In the genomic region with DNA sequence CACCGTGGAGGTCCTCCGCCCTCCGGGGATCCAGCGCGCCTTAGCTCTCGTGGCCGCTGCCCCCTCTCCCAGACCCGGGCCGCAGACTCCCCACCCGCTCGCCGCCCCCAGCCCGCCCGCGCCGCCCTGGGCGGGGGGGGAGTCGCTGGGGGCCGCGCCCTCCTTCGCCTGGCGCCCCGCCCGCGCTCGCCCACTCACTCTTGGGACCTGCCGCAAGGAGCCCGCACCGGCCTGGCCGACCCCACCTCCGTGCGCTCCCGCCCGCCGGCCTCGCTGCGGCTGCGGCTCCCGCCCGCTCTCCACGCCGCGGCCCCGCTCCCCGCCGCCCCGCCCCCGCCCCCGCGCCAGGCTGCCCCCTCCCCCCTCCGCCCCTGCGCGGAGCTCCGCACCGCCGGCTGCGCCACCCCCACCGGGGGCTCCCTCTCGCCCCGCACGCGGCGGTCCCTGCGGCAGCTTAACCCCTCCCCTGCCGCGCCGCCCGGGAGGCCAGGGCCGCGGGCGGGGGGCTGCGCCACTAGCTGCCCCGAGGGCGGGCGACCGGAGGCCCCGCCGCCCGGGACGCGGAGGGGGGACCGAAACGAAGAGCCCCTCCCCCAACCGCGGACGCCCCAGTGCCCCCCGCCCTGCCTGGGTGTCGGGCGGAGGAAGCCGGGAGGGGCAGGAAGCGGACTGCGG, we compare ENCODE assay signal across 8 cellular contexts. TPM values are rescaled to one million over a fixed set of nuclear protein-coding genes. Genes with fewer than 3 reads are reported as not detected.
DNase-seq lines count a peak whose midpoint lies in the region; TF ChIP-seq lines count a peak whose summit lies in the region.

No MANE protein-coding gene starts in this region.

- TF ChIP-seq CTCF in stomach (IDR thresholded peaks at IDR 0.05), result no peak

- WGBS in stomach, 5 donors, result 0 to 1% (median 0%) methylated on average over 16 to 88 of the region's 92 CpGs; no CpG with 5 or more reads in 1 of the 5 donors

- peaks cover 0 to 58% (median 50%) of the 10 kb centered on the region in 3 donors for H3K27me3 ChIP-seq in stomach

- peak overlapping the region; percentile 81 to 93 (median 91) for H3K27ac ChIP-seq in stomach

- peaks cover 43 to 57% (median 51%) of the 10 kb centered on the region in 4 donors for H3K4me1 ChIP-seq in stomach

- peak overlapping the region; percentile 65 for H3K4me3 ChIP-seq in iPS-18c (ENCODE audit: insufficient read depth, low read depth, low read length)
- peak overlapping the region; percentile 56 to 66 (median 59) for H3K4me3 ChIP-seq in stomach

- intact Hi-C loops in stomach (cut with DNase I; ENCODE audit: low total_unique reads), result no loop called here

- peaks cover 0 to 7% (median 2%) of the 10 kb centered on the region in 4 donors for H3K36me3 ChIP-seq in stomach

- no peak for TF ChIP-seq POLR2A in stomach (IDR thresholded peaks at IDR 0.05)

- H3K9me3 ChIP-seq in iPS-18c (ENCODE audit: control insufficient read depth, insufficient read depth, low read length), result no peaks in the 10 kb centered on the region
- no peaks in the 10 kb centered on the region for H3K9me3 ChIP-seq in stomach

- DNase-seq in NCI-H2227 (lab: John Stamatoyannopoulos, UW; ENCODE audit: unreplicated experiment), result peak; percentile 55
- DNase-seq in NCI-H2227 treated with DMSO at 0.1 percent for 48 hours (lab: John Stamatoyannopoulos, UW), result no peak
- DNase-seq in activated gamma-delta T cell treated with Interleukin-2 at 50 U/mL for 16 hours, result peak; percentile 50
- no peak for DNase-seq in stomach
- no peak for DNase-seq in NCI-H524 (lab: John Stamatoyannopoulos, UW)
- DNase-seq in hippocampal formation (lab: John Stamatoyannopoulos, UW), result no peak
- DNase-seq in middle frontal gyrus (ENCODE audit: extremely low spot score, low spot score), result no peak

- no peak for TF ChIP-seq EP300 in stomach (IDR thresholded peaks at IDR 0.05)

RNA-seq across cellular contexts. Expression of a gene that starts 0.7 kb away (rescaled TPM):
- 10 to 100 TPM in 3 of 5 donors, 1 to 10 TPM in 2; 5.3 to 60.8 (median 13.4) TPM for total RNA-seq in stomach
- 10 to 100 TPM in 1 of 3 donors, 1 to 10 TPM in 2; 7.2 to 20.6 (median 8.2) TPM for polyA plus RNA-seq in stomach

RNA-seq across cellular contexts. Expression of a gene that starts 15.1 kb away (rescaled TPM):
- 1 to 10 TPM in 2 of 5 donors, under 1 TPM in 2, not detected in 1; 0.58 to 2.0 (median 1.4) TPM for total RNA-seq in stomach
- 1 to 10 TPM in 2 of 3 donors, under 1 TPM in 1; 0.37 to 3.5 (median 3.1) TPM for polyA plus RNA-seq in stomach

RNA-seq across cellular contexts. Expression of a gene that starts 21.7 kb away (rescaled TPM):
- total RNA-seq in stomach, result 10 to 100 TPM in 1 of 5 donors, under 1 TPM in 1, not detected in 3; 0.14 to 16.9 TPM
- 1 to 10 TPM in 1 of 3 donors, under 1 TPM in 1, not detected in 1; 0.93 to 1.4 TPM for polyA plus RNA-seq in stomach

RNA-seq across cellular contexts. Expression of a gene that starts 33.7 kb away (rescaled TPM):
- total RNA-seq in stomach, result 100 to 1,000 TPM; 235 to 341 (median 279) TPM
- 10 to 100 TPM; 57.5 to 72.1 (median 63.4) TPM for polyA plus RNA-seq in stomach

RNA-seq across cellular contexts. Expression of a gene that starts 58.3 kb away (rescaled TPM):
- 10 to 100 TPM in 2 of 5 donors, 1 to 10 TPM in 3; 2.3 to 66.9 (median 9.0) TPM for total RNA-seq in stomach
- polyA plus RNA-seq in stomach, result 10 to 100 TPM; 13.0 to 20.9 (median 13.8) TPM

Comparison
In these comparisons a context has a peak if more than half of its experiments do, and no peak if none do; other contexts are left out.
1. DNase-seq: peak in NCI-H2227 (single experiment) and activated gamma-delta T cell treated with Interleukin-2 at 50 U/mL for 16 hours (single experiment); none in NCI-H2227 treated with DMSO at 0.1 percent for 48 hours (single experiment), stomach (single experiment), NCI-H524 (0 of 2), hippocampal formation (0 of 2) and middle frontal gyrus (single experiment).